In genomic region chrX:47129157-47129878, GRCh38 we compare ENCODE assay signal across 7 cellular contexts. TPM values are rescaled to one million over a fixed set of nuclear protein-coding genes. Genes with fewer than 3 reads are reported as not detected.
DNase-seq lines count a peak whose midpoint lies in the region; ATAC-seq, FAIRE-seq and TF ChIP-seq lines count a peak whose summit lies in the region.

No MANE protein-coding gene starts in this region.

- no peaks in the 10 kb centered on the region for H4K20me1 ChIP-seq in GM12878 (ENCODE audit: control insufficient read depth, insufficient read depth)

- peak overlapping the region; percentile 65 for H2AFZ ChIP-seq in GM12878 (ENCODE audit: control insufficient read depth, low read depth, low read length)

- no peaks in the 10 kb centered on the region for H3K36me3 ChIP-seq in GM12878 (ENCODE audit: control insufficient read depth in 2 of 2, insufficient read depth in 2 of 2, low read length in 1 of 2)

- DNase-seq in NCI-H2029 (lab: John Stamatoyannopoulos, UW), result peak; percentile 87
- peak; percentile 75 for DNase-seq in T-helper 9 cell
- DNase-seq in GM12878 (ENCODE audit: low read depth, low spot score), result peak; percentile 93
- peak; percentile 22 to 95 (median 77) for DNase-seq in hypothalamus (lab: John Stamatoyannopoulos, UW)
- DNase-seq in retinal pigment epithelial cell (ENCODE audit: low read depth), result peak; percentile 83

- no peak for TF ChIP-seq CTCF in GM12878 (IDR thresholded peaks at IDR 0.05 in 2 of 3, conservative IDR thresholded peaks at IDR 0.05 in 1 of 3; ENCODE audit: control insufficient read depth in 2 of 3, extremely low read depth in 1 of 3, insufficient read depth in 1 of 3, low read depth in 3 of 3, low read length in 3 of 3)
- no peak for TF ChIP-seq CTCF in retinal pigment epithelial cell (conservative IDR thresholded peaks at IDR 0.05; ENCODE audit: low read depth, low read length)

- H3K4me1 ChIP-seq in GM12878 (ENCODE audit: control insufficient read depth, insufficient read depth, low read length), result no peaks in the 10 kb centered on the region

- no peak overlapping the region for H3K4me2 ChIP-seq in GM12878 (ENCODE audit: control insufficient read depth, insufficient read depth)

- peak; percentile 81 for FAIRE-seq in GM12878 (lab: Jason Lieb, UNC)

- BruUV-seq in GM12878 (replicated peaks; lab: Mats Ljungman, UMichigan), result TSS peak; percentile 82

- CTCF ChIA-PET in GM12878 (lab: Yijun Ruan, JAX), result no interaction called here

- POLR2A ChIA-PET in GM12878 (lab: Charles Lee), result interaction anchor here (1.0 to 1.5 kb wide), 2 partner anchors 15 to 16 kb away, joined by 3 to 5 read pairs; partner anchors contain the start of genes NDUFB11 and RBM10

- TF ChIP-seq EP300 in GM12878 (IDR thresholded peaks at IDR 0.05; ENCODE audit: borderline replicate concordance in 1 of 2, control insufficient read depth in 1 of 2, low read depth in 2 of 2, low read length in 2 of 2), result no peak

- intact Hi-C loops in GM12878 (cut with micrococcal nuclease; ENCODE audit: unreplicated experiment), result loop anchor here (1.0 kb wide), 1 partner anchor 15 kb away; the partner anchor contains the start of gene NDUFB11

- ATAC-seq in GM18511 (IDR thresholded peaks at IDR 0.05; ENCODE audit: unreplicated experiment) (peak; percentile 98), HG02981 (IDR thresholded peaks at IDR 0.05; ENCODE audit: unreplicated experiment) (peak; percentile 98), GM12878 (peak; percentile 99)

- WGBS in GM12878 (ENCODE audit: insufficient coverage, insufficient replicate concordance, low lambda C conversion rate, missing lambda C conversion rate), result 41% methylated on average over 31 of the region's 31 CpGs

- H3K27ac ChIP-seq in GM12878 (ENCODE audit: control insufficient read depth, insufficient read depth), result peak overlapping the region; percentile 4; the same call in 1 of the 2 replicates

- TF ChIP-seq RAD21 in GM12878 (IDR thresholded peaks at IDR 0.05; ENCODE audit: insufficient read depth, low read depth, low read length), result no peak

- H3K4me3 ChIP-seq in GM12878 (peak overlapping the region; percentile 63), retinal pigment epithelial cell (ENCODE audit: low read length) (peak overlapping the region; percentile 80)

- peak; percentile 85 for TF ChIP-seq POLR2A in GM12878 (IDR thresholded peaks at IDR 0.05; ENCODE audit: low read depth, low read length)

- H3K79me2 ChIP-seq in GM12878 (ENCODE audit: control insufficient read depth, insufficient read depth, low read length), result peaks cover 2% of the 10 kb centered on the region

- SMC1A ChIA-PET in GM12878 (lab: Charles Lee; ENCODE audit: uncharacterized antibody, unreplicated experiment), result interaction anchor here (1.0 kb wide), 1 partner anchor 38 kb away, joined by 4 read pairs; no protein-coding TSS in a partner anchor

- H3K27me3 ChIP-seq in GM12878 (replicated peaks in 1 of 2; ENCODE audit: control insufficient read depth in 2 of 2, insufficient read depth in 2 of 2, low read length in 1 of 2), result 0 out of 4 replicates have a peak, but pooled peaks cover 0 to 1% of the 10 kb centered on the region in 2 experiments

- in situ Hi-C loops in GM12878 (cut with MboI), result no loop called here

- H3K9me3 ChIP-seq in GM12878 (replicated peaks; ENCODE audit: control insufficient read depth, insufficient read depth, low read length), result no peaks in the 10 kb centered on the region

- RAD21 ChIA-PET in GM12878 (lab: Charles Lee; ENCODE audit: unreplicated experiment), result no interaction called here

- H3K9ac ChIP-seq in GM12878 (ENCODE audit: control insufficient read depth, insufficient read depth, low read length), result peak overlapping the region; percentile 25

TF ChIP-seq in GM12878, 131 proteins besides CTCF, POLR2A, EP300 and RAD21 (continues in another document):
- TF ChIP-seq CHD4 (IDR thresholded peaks at IDR 0.05) (no peak), ZBTB11 (CRISPR knock-in tag; IDR thresholded peaks at IDR 0.05) (no peak), ATF3 (IDR thresholded peaks at IDR 0.05; ENCODE audit: borderline replicate concordance, extremely low read depth, low read depth, low read length) (no peak), RB1 (IDR thresholded peaks at IDR 0.05; ENCODE audit: borderline replicate concordance) (0 out of 2 replicates have a peak, but pooled peaks have one; percentile 35)

RNA-seq across cellular contexts. Expression of gene NDUFB11, which starts 15.2 kb away (rescaled TPM):
- total RNA-seq in GM12878 (2013; cell fraction: nucleolus; rRNA removed), result 6.3 and 11.1 TPM in 2 replicates
- total RNA-seq in GM12878 (2014; rRNA removed) (179 and 202 TPM in 2 replicates), GM12878 (2014; rRNA removed; fragmentation: Illumina TruSeq; extraction: Trizol) (51.2 and 60.8 TPM in 2 replicates), GM12878 (2021) (101 and 106 TPM in 2 replicates)
- 14.4 TPM for polyA plus RNA-seq in GM12878 (2011; ENCODE audit: low read depth)
- polyA plus RNA-seq in GM12878 (2011; rRNA removed) (27.3 and 53.4 TPM in 2 replicates), GM12878 (2014; fragmentation: Illumina TruSeq; extraction: Trizol) (41.5 and 42.5 TPM in 2 replicates), GM12878 (2014; fragmentation: Nextera tagmentation; extraction: Ambion mirVana) (10 to 100 TPM; 16.1 to 44.5 TPM), GM12878 (2014; rRNA removed) (164 and 211 TPM in 2 replicates), GM12878 (2016; fragmentation: Nextera tagmentation; extraction: Ambion mirVana) (100 to 1,000 TPM; 197 to 199 TPM)
- 92.9 and 97.2 TPM in 2 replicates for polyA plus RNA-seq in GM12878 (2011; cell fraction: cytosol; rRNA removed)
- 33.8 and 41.1 TPM in 2 replicates for polyA plus RNA-seq in GM12878 (2011; cell fraction: nucleus; rRNA removed)
- 89.4 and 91.6 TPM in 2 replicates for polyA plus RNA-seq in GM12878 (2012)
- 46.4 and 67.7 TPM in 2 replicates for polyA minus RNA-seq in GM12878 (2011; rRNA and poly(A)+ RNA removed)
- 24.2 and 27.1 TPM in 2 replicates for polyA minus RNA-seq in GM12878 (2011; cell fraction: cytosol; rRNA and poly(A)+ RNA removed)
- 8.1 and 15.1 TPM in 2 replicates for polyA minus RNA-seq in GM12878 (2011; cell fraction: nucleus; rRNA and poly(A)+ RNA removed)

RNA-seq across cellular contexts. Expression of gene RBM10, which starts 15.7 kb away (rescaled TPM):
- total RNA-seq in GM12878 (2013; cell fraction: nucleolus; rRNA removed), result 20.5 and 23.3 TPM in 2 replicates
- 46.8 and 48.0 TPM in 2 replicates for total RNA-seq in GM12878 (2014; rRNA removed)
- total RNA-seq in GM12878 (2014; rRNA removed; fragmentation: Illumina TruSeq; extraction: Trizol), result 20.7 and 24.8 TPM in 2 replicates
- 55.5 and 57.6 TPM in 2 replicates for total RNA-seq in GM12878 (2021)
- polyA plus RNA-seq in GM12878 (2011; ENCODE audit: low read depth), result 9.2 TPM
- polyA plus RNA-seq in GM12878 (2011; rRNA removed), result 7.8 and 16.0 TPM in 2 replicates
- polyA plus RNA-seq in GM12878 (2011; cell fraction: cytosol; rRNA removed), result 26.5 and 30.1 TPM in 2 replicates
- 65.0 and 78.6 TPM in 2 replicates for polyA plus RNA-seq in GM12878 (2011; cell fraction: nucleus; rRNA removed)
- polyA plus RNA-seq in GM12878 (2012), result 28.7 and 33.3 TPM in 2 replicates
- polyA plus RNA-seq in GM12878 (2014; fragmentation: Illumina TruSeq; extraction: Trizol), result 10.4 and 22.5 TPM in 2 replicates
- polyA plus RNA-seq in GM12878 (2014; fragmentation: Nextera tagmentation; extraction: Ambion mirVana), result 1 to 10 TPM; 1.4 to 4.4 TPM
- polyA plus RNA-seq in GM12878 (2014; rRNA removed), result 34.9 and 40.2 TPM in 2 replicates
- 10 to 100 TPM; 50.0 to 60.0 TPM for polyA plus RNA-seq in GM12878 (2016; fragmentation: Nextera tagmentation; extraction: Ambion mirVana)
- polyA minus RNA-seq in GM12878 (2011; rRNA and poly(A)+ RNA removed), result 18.5 and 31.5 TPM in 2 replicates
- polyA minus RNA-seq in GM12878 (2011; cell fraction: cytosol; rRNA and poly(A)+ RNA removed), result 20.6 and 22.2 TPM in 2 replicates
- 9.6 and 17.0 TPM in 2 replicates for polyA minus RNA-seq in GM12878 (2011; cell fraction: nucleus; rRNA and poly(A)+ RNA removed)

RNA-seq across cellular contexts. Expression of gene RGN, which starts 51.1 kb away (rescaled TPM):
- not detected in 2 replicates for total RNA-seq in GM12878 (2013; cell fraction: nucleolus; rRNA removed)
- not detected in 2 replicates for total RNA-seq in GM12878 (2014; rRNA removed)
- total RNA-seq in GM12878 (2014; rRNA removed; fragmentation: Illumina TruSeq; extraction: Trizol), result not detected in 2 replicates
- total RNA-seq in GM12878 (2021), result 0.13 and 0.15 TPM in 2 replicates
- not detected for polyA plus RNA-seq in GM12878 (2011; ENCODE audit: low read depth)
- not detected in 2 replicates for polyA plus RNA-seq in GM12878 (2011; rRNA removed)
- polyA plus RNA-seq in GM12878 (2011; cell fraction: cytosol; rRNA removed), result not detected in 2 replicates
- not detected in 2 replicates for polyA plus RNA-seq in GM12878 (2011; cell fraction: nucleus; rRNA removed)
- polyA plus RNA-seq in GM12878 (2012), result not detected in 2 replicates
- not detected in 2 replicates for polyA plus RNA-seq in GM12878 (2014; fragmentation: Illumina TruSeq; extraction: Trizol)
- not detected for polyA plus RNA-seq in GM12878 (2014; fragmentation: Nextera tagmentation; extraction: Ambion mirVana)
- not detected in 2 replicates for polyA plus RNA-seq in GM12878 (2014; rRNA removed)
- not detected for polyA plus RNA-seq in GM12878 (2016; fragmentation: Nextera tagmentation; extraction: Ambion mirVana)
- polyA minus RNA-seq in GM12878 (2011; rRNA and poly(A)+ RNA removed), result 0.10 and 0.51 TPM in 2 replicates
- not detected in 2 replicates for polyA minus RNA-seq in GM12878 (2011; cell fraction: cytosol; rRNA and poly(A)+ RNA removed)
- polyA minus RNA-seq in GM12878 (2011; cell fraction: nucleus; rRNA and poly(A)+ RNA removed), result 0.38 TPM in 1 of 2 replicates, not detected in the other

Comparison
In these comparisons a context has a peak if more than half of its experiments do, and no peak if none do; other contexts are left out.
1. Peak in every context shown above with its lines: DNase-seq, ATAC-seq, H3K4me3 ChIP-seq and H3K27ac ChIP-seq.